13 cellular contexts compared by ENCODE assay signal in the genomic region with DNA sequence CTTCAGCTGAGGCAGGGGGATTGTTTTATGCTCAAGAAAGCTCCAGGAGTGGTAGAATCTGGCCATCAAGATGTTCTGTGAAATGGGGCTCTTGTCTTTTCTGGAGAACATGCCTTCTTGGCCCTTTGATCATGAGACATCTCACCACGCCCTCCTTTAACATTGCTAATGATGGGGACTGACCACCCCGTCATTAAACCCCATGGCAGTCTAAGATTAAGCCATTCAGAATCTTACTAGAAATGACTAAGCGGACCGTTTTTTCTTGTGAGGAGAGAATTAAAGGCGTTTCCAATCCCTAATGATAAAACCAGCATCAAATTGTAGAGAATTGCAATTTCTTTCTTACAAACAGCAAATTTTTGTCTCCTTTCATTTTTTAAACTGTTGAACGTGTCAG.
DNase-seq lines count a peak whose midpoint lies in the region; ATAC-seq and TF ChIP-seq lines count a peak whose summit lies in the region.
"Had no signal": no experiment of that assay in that cellular context is flagged by ENCODE, and none has a peak within 500 bp of the region (broad histone marks: within the 10 kb centered on the region; RNA-seq: fewer than 3 reads in every experiment).

No MANE protein-coding gene starts in this region.

- intact Hi-C loops in ascending aorta (cut with DNase I) (loop anchor here (1.0 to 2.0 kb wide), 2 partner anchors 34 to 55 kb away; no protein-coding TSS in a partner anchor), left lung (cut with DNase I) (no loop called here)

- no peaks in the 10 kb centered on the region for H3K9me3 ChIP-seq in ascending aorta
- no peaks in the 10 kb centered on the region for H3K9me3 ChIP-seq in left lung

- H3K36me3 ChIP-seq in ascending aorta: no peaks in the 10 kb centered on the region
- H3K36me3 ChIP-seq in left lung: no peaks in the 10 kb centered on the region

- DNase-seq in Daoy (ENCODE audit: low read depth) (peak; percentile 64), ascending aorta (ENCODE audit: low spot score in 2 of 2) (no peak), left lung (no peak), putamen (ENCODE audit: low spot score) (no peak)
- DNase-seq: erythroblast, MV-4-11, NCI-H446, posterior cingulate gyrus, RPMI8226 had no signal

- TF ChIP-seq CTCF in ascending aorta (IDR thresholded peaks at IDR 0.05): no peak
- no peak for TF ChIP-seq CTCF in left lung (IDR thresholded peaks at IDR 0.05)

- peak overlapping the region; percentile 5 to 20 for H3K4me3 ChIP-seq in ascending aorta
- H3K4me3 ChIP-seq in left lung: no peak overlapping the region
- H3K4me3 ChIP-seq in skin epidermis: no peak overlapping the region

- H3K4me1 ChIP-seq in ascending aorta (peaks cover 26 to 79% of the 10 kb centered on the region in 2 donors), left lung (peaks cover 5 to 6% of the 10 kb centered on the region in 2 donors)

- ATAC-seq in left lung: no peak
- no peak for ATAC-seq in GM21390 (IDR thresholded peaks at IDR 0.05; ENCODE audit: unreplicated experiment)
- no peak for ATAC-seq in esophagus mucosa
- no peak for ATAC-seq in GM18861 (IDR thresholded peaks at IDR 0.05; ENCODE audit: unreplicated experiment)

- H3K27ac ChIP-seq in ascending aorta (peak overlapping the region; percentile 98 to 99), left lung (peak overlapping the region; percentile 35 to 52), skin epidermis (peak overlapping the region in 14 of 21 experiments; percentile 0 to 75 (median 65))

- no peaks in the 10 kb centered on the region for H3K27me3 ChIP-seq in ascending aorta
- H3K27me3 ChIP-seq in left lung: peaks cover 0 to 12% of the 10 kb centered on the region in 2 donors

Comparison
In these comparisons a context has a peak if more than half of its experiments do, and no peak if none do; other contexts are left out.
1. H3K27ac ChIP-seq: peak in every context shown above with its lines; median percentile 98 in ascending aorta; 65 in skin epidermis; 44 in left lung.
2. H3K4me3 ChIP-seq: peak in ascending aorta (2 of 2); none in left lung (0 of 2) and skin epidermis (0 of 7).